ENCODE assay signal across 8 cellular contexts in the genomic region with DNA sequence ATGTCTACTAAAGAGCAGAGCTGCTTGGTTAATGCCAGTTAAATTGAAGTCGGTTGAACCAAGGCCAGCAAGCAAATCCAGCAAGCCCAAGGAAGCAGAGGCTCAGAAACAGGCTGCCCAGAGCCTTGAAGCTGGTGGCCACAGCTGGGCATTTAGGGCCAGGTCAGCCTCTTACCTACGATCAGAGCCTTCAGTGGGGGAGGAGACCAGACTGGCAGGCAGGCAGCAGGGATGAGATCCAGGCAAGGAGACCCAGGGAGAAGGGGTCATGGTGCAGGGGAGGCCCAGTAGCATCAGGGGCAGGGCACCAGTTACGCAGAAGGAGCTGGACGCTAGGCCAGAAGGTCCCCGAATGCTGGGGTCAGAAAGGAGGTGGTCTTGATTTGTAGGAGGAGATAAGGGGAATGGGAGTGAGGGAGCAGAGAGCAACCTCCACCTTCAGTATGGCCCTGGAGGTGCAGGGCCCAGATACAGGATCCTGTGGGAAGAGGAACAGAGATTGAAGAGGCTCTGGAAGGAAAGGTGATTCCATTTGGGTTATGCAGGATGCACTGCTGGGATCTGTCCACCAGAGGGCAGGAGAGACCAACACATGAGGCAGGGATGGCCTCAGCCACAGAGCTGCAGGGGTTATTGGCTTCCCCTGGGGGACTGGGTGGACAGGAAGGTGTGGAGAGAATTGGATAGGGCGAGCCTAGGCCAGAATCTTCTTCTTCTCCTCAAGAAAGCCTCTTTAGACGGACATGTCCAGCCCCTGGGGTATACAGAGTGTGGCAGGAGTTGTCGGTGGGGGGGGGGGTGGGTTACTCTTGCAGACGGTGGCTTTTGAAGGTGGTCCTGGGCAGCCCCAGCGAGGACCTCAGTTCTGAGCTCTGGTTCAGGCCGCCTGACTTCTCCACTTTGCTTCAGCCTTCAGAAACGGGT.
DNase-seq lines count a peak whose midpoint lies in the region; FAIRE-seq and TF ChIP-seq lines count a peak whose summit lies in the region.

No MANE protein-coding gene starts in this region.

- WGBS in tibial nerve, 2 donors = 53 to 61% methylated on average over 8 to 12 of the region's 12 CpGs

- no peak overlapping the region for H3K4me3 ChIP-seq in fibroblast of villous mesenchyme (ENCODE audit: low read depth, low read length)
- no peak overlapping the region for H3K4me3 ChIP-seq in tibial nerve

- no peak for TF ChIP-seq EP300 in tibial nerve (IDR thresholded peaks at IDR 0.05)

- TF ChIP-seq CTCF in fibroblast of villous mesenchyme (IDR thresholded peaks at IDR 0.05; ENCODE audit: insufficient read depth, low read depth, low read length) (peak; percentile 98), tibial nerve (IDR thresholded peaks at IDR 0.05) (peak; percentile 88 to 92 (median 91))

- H3K4me1 ChIP-seq in tibial nerve = peaks cover 0 to 14% (median 0%) of the 10 kb centered on the region in 4 donors

- FAIRE-seq in RCC 7860 (lab: Jason Lieb, UNC) = no peak

- H3K9me3 ChIP-seq in tibial nerve = no peaks in the 10 kb centered on the region

- H3K27me3 ChIP-seq in tibial nerve = peaks cover 0 to 48% of the 10 kb centered on the region in 2 donors

- H3K36me3 ChIP-seq in tibial nerve = no peaks in the 10 kb centered on the region

- H3K27ac ChIP-seq in tibial nerve = no peak overlapping the region

- TF ChIP-seq POLR2A in tibial nerve (IDR thresholded peaks at IDR 0.05) = no peak

- DNase-seq in NCI-H1436 (lab: John Stamatoyannopoulos, UW) = peak; percentile 49
- DNase-seq in NCI-H1436 treated with DMSO at 0.1 percent for 48 hours (lab: John Stamatoyannopoulos, UW) = no peak
- DNase-seq in HS-5 (ENCODE audit: low read depth) = peak; percentile 16
- peak; percentile 44 for DNase-seq in RCC 7860 (ENCODE audit: low spot score)
- DNase-seq in activated T-helper 1 cell treated with anti-CD3 and anti-CD28 coated beads, Interleukin-2, amount 50 U/mL, for 16 hours (ENCODE audit: low read depth in 1 of 2, low spot score in 1 of 2) = peak; percentile 29 to 34
- peak; percentile 51 for DNase-seq in fibroblast of villous mesenchyme (ENCODE audit: low read depth)
- DNase-seq in nucleus accumbens (lab: John Stamatoyannopoulos, UW) = peak in 45 of 56 donors; percentile 2 to 83 (median 39)
- DNase-seq in tibial nerve (ENCODE audit: low spot score in 2 of 2) = peak; percentile 55 to 71
